Comparison of ENCODE assay signal across 1 cellular context in the genomic region with DNA sequence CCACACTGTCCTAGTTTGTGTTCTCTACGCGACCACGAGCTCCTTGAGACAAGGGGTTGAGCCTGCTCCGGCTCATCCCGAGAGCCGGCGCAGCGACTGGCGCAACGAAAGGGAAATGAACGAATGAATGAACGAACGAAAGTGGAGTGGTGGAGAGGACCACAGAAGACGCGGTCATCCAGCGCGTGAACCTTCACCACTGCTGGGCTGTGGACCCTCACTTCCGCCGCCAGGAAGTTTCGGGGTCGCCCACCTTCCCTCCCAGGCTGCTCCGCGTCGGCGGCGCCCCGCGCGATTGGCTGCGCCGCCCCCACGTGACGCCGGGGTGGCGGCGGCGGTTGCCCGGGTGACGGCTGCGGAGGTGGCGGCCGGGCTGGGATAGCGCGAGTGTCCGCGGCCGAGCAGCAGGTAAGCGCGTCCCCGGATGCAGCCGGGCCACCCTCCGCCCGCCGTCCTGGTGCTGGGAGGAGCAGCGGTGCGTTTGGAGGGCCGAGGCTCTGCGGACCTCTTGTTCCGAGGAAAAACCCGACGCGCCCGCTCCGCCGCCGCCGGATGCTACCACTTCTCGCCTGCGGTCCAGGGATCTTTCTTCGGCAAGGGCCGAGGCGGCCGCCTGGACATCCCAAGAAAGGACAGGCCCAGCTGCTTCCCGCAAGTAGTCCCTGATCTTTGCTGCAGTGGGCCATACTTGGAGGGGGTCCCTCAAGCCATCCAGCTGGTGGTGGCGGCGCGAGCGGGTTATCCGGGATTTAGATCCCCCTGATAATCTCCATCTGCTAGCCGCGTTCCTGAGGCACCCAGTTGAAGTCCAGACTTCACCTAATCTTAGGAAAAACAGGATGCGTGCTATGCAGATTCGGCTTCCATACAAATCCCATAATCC.
A peak's percentile ranks its signal among the peaks of the same experiment; 100 is the strongest.
TF ChIP-seq lines count a peak whose summit lies in the region.

A gene with protein sequence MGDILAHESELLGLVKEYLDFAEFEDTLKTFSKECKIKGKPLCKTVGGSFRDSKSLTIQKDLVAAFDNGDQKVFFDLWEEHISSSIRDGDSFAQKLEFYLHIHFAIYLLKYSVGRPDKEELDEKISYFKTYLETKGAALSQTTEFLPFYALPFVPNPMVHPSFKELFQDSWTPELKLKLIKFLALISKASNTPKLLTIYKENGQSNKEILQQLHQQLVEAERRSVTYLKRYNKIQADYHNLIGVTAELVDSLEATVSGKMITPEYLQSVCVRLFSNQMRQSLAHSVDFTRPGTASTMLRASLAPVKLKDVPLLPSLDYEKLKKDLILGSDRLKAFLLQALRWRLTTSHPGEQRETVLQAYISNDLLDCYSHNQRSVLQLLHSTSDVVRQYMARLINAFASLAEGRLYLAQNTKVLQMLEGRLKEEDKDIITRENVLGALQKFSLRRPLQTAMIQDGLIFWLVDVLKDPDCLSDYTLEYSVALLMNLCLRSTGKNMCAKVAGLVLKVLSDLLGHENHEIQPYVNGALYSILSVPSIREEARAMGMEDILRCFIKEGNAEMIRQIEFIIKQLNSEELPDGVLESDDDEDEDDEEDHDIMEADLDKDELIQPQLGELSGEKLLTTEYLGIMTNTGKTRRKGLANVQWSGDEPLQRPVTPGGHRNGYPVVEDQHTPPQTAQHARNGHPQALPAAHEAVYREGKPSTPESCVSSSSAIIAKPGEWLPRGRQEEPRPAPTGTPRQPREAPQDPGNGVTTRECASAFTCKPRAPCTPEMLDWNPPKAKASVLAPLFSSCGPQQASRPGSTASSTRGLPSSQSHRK (plus strand): TSS at position 341 of the 883 bp plus-strand sequence. CDS start 7,608 bp downstream, outside the sequence.

TF ChIP-seq in H1, 55 proteins besides CTCF, POLR2A, EP300 and RAD21 (continued from another document):
- TF ChIP-seq, protein P1, sequence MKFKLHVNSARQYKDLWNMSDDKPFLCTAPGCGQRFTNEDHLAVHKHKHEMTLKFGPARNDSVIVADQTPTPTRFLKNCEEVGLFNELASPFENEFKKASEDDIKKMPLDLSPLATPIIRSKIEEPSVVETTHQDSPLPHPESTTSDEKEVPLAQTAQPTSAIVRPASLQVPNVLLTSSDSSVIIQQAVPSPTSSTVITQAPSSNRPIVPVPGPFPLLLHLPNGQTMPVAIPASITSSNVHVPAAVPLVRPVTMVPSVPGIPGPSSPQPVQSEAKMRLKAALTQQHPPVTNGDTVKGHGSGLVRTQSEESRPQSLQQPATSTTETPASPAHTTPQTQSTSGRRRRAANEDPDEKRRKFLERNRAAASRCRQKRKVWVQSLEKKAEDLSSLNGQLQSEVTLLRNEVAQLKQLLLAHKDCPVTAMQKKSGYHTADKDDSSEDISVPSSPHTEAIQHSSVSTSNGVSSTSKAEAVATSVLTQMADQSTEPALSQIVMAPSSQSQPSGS (IDR thresholded peaks at IDR 0.05; ENCODE audit: low read length): no peak
- TF ChIP-seq SRF (IDR thresholded peaks at IDR 0.05; ENCODE audit: low read depth, low read length): no peak
- no peak for TF ChIP-seq YY1 (IDR thresholded peaks at IDR 0.05; ENCODE audit: low read depth, low read length)
- peak; percentile 65; the same call in 1 of the 2 replicates for TF ChIP-seq PHF8 (conservative IDR thresholded peaks at IDR 0.05; ENCODE audit: low read depth, low read length)
- no peak for TF ChIP-seq SP2 (IDR thresholded peaks at IDR 0.05; ENCODE audit: low read length)
TF ChIP-seq in H1: peak in this region for 18.
